In genomic region chr13:73210218-73210883, GRCh38 we compare ENCODE assay signal across 1 cellular context.
A peak's percentile ranks its signal among the peaks of the same experiment; 100 is the strongest.
TF ChIP-seq lines count a peak whose summit lies in the region.

No MANE protein-coding gene starts in this region.

TF ChIP-seq in HepG2, 621 proteins besides CTCF, POLR2A, EP300 and RAD21 (continues in another document):
- TF ChIP-seq NR2F6 (IDR thresholded peaks at IDR 0.05) (peak; percentile 62), NR2F6 (CRISPR knock-in tag; IDR thresholded peaks at IDR 0.05) (no peak), ATF3 (CRISPR knock-in tag; IDR thresholded peaks at IDR 0.05) (no peak), ASH2L (IDR thresholded peaks at IDR 0.05; ENCODE audit: insufficient read length, low read depth, low read length) (peak; percentile 89), CEBPB (IDR thresholded peaks at IDR 0.05; ENCODE audit: borderline replicate concordance, low read depth, low read length) (peak; percentile 72), ETV5 (CRISPR knock-in tag; IDR thresholded peaks at IDR 0.05; ENCODE audit: borderline replicate concordance) (peak; percentile 21; the same call in 1 of the 2 replicates), CHD4 (IDR thresholded peaks at IDR 0.05; ENCODE audit: borderline replicate concordance, low read length) (peak; percentile 30; the same call in 1 of the 2 replicates), FOXP1 (IDR thresholded peaks at IDR 0.05) (no peak), FOXP1 (CRISPR knock-in tag; IDR thresholded peaks at IDR 0.05) (peak; percentile 30; the same call in 1 of the 2 replicates), ONECUT2 (CRISPR knock-in tag; IDR thresholded peaks at IDR 0.05) (0 out of 2 replicates have a peak, but pooled peaks have one; percentile 55), NCOA2 (CRISPR knock-in tag; IDR thresholded peaks at IDR 0.05) (peak; percentile 70), ZNF609 (CRISPR knock-in tag; IDR thresholded peaks at IDR 0.05; ENCODE audit: borderline replicate concordance) (peak; percentile 44; the same call in 1 of the 2 replicates), TBX3 (IDR thresholded peaks at IDR 0.05; ENCODE audit: borderline replicate concordance) (peak; percentile 65; the same call in 1 of the 2 replicates), NR2F1 (CRISPR knock-in tag; IDR thresholded peaks at IDR 0.05) (peak in 1 of 2 experiments; percentile 45; a peak in 2 of 4 replicates), NFIC (IDR thresholded peaks at IDR 0.05; ENCODE audit: low read length) (peak; percentile 75; the same call in 1 of the 2 replicates), CEBPG (CRISPR knock-in tag; IDR thresholded peaks at IDR 0.05) (peak; percentile 76), ISL2 (CRISPR knock-in tag; IDR thresholded peaks at IDR 0.05) (peak; percentile 39; the same call in 1 of the 2 replicates), SOX13 (IDR thresholded peaks at IDR 0.05) (peak; percentile 33; the same call in 1 of the 2 replicates), SOX13 (CRISPR knock-in tag; conservative IDR thresholded peaks at IDR 0.05 in 1 of 2, IDR thresholded peaks at IDR 0.05 in 1 of 2) (peak in 1 of 2 experiments; percentile 84; a peak in 2 of 4 replicates), JUND (CRISPR knock-in tag; IDR thresholded peaks at IDR 0.05) (no peak), ZGPAT (CRISPR knock-in tag; IDR thresholded peaks at IDR 0.05) (peak; percentile 54), BCLAF1 (IDR thresholded peaks at IDR 0.05) (no peak), BCL6 (CRISPR knock-in tag; IDR thresholded peaks at IDR 0.05) (0 out of 2 replicates have a peak, but pooled peaks have one; percentile 25), TCF7 (IDR thresholded peaks at IDR 0.05; ENCODE audit: low read depth) (peak; percentile 70; the same call in 1 of the 2 replicates), MATR3 (CRISPR knock-in tag; IDR thresholded peaks at IDR 0.05) (no peak), ARID2 (CRISPR knock-in tag; IDR thresholded peaks at IDR 0.05; ENCODE audit: borderline replicate concordance) (no peak), TFDP1 (CRISPR knock-in tag; IDR thresholded peaks at IDR 0.05; ENCODE audit: borderline replicate concordance) (0 out of 2 replicates have a peak, but pooled peaks have one; percentile 18), HCFC1 (IDR thresholded peaks at IDR 0.05; ENCODE audit: low read depth, low read length) (no peak), ZNF3 (CRISPR knock-in tag; IDR thresholded peaks at IDR 0.05) (peak; percentile 67; the same call in 1 of the 2 replicates), ERF (CRISPR knock-in tag; IDR thresholded peaks at IDR 0.05) (peak; percentile 39; the same call in 1 of the 2 replicates), ZFX (CRISPR knock-in tag; IDR thresholded peaks at IDR 0.05; ENCODE audit: low read depth) (peak; percentile 26; the same call in 1 of the 2 replicates), SMC3 (IDR thresholded peaks at IDR 0.05; ENCODE audit: low read length) (0 out of 2 replicates have a peak, but pooled peaks have one; percentile 9), EHMT2 (IDR thresholded peaks at IDR 0.05; ENCODE audit: borderline replicate concordance, low read depth, low read length) (peak; percentile 26; the same call in 1 of the 2 replicates), ZMYM4 (CRISPR knock-in tag; IDR thresholded peaks at IDR 0.05) (peak; percentile 35; the same call in 1 of the 2 replicates), NR2F2 (IDR thresholded peaks at IDR 0.05; ENCODE audit: borderline replicate concordance, low read depth) (peak; percentile 45; the same call in 1 of the 2 replicates), ZNF749 (CRISPR knock-in tag; IDR thresholded peaks at IDR 0.05; ENCODE audit: borderline replicate concordance) (0 out of 2 replicates have a peak, but pooled peaks have one; percentile 30), ZEB1 (IDR thresholded peaks at IDR 0.05; ENCODE audit: insufficient replicate concordance, low read depth) (no peak), BHLHE40 (IDR thresholded peaks at IDR 0.05; ENCODE audit: low read length) (no peak), ARID3A (IDR thresholded peaks at IDR 0.05; ENCODE audit: low read depth, low read length) (peak; percentile 67), ESRRA (CRISPR knock-in tag; IDR thresholded peaks at IDR 0.05; ENCODE audit: low read depth) (no peak), IKZF5 (CRISPR knock-in tag; IDR thresholded peaks at IDR 0.05) (peak; percentile 17; the same call in 1 of the 2 replicates), KDM6A (CRISPR knock-in tag; IDR thresholded peaks at IDR 0.05; ENCODE audit: low read depth) (0 out of 2 replicates have a peak, but pooled peaks have one; percentile 37), SOX6 (IDR thresholded peaks at IDR 0.05) (no peak), SOX6 (CRISPR knock-in tag; IDR thresholded peaks at IDR 0.05) (peak; percentile 83), ZNF256 (CRISPR knock-in tag; conservative IDR thresholded peaks at IDR 0.05) (no peak), ZMYM3 (CRISPR knock-in tag; IDR thresholded peaks at IDR 0.05) (no peak), POGZ (CRISPR knock-in tag; IDR thresholded peaks at IDR 0.05) (peak; percentile 13; the same call in 1 of the 2 replicates), IKZF1 (IDR thresholded peaks at IDR 0.05) (no peak), FOXA1 (IDR thresholded peaks at IDR 0.05) (no peak), FOXA1 (CRISPR knock-in tag; IDR thresholded peaks at IDR 0.05) (peak; percentile 12; the same call in 1 of the 2 replicates), TEAD3 (CRISPR knock-in tag; optimal IDR thresholded peaks at IDR 0.05; ENCODE audit: borderline replicate concordance) (peak; percentile 18), ZHX1 (CRISPR knock-in tag; IDR thresholded peaks at IDR 0.05; ENCODE audit: low read depth) (no peak), GATA4 (IDR thresholded peaks at IDR 0.05; ENCODE audit: borderline replicate concordance, low read depth) (0 out of 2 replicates have a peak, but pooled peaks have one; percentile 11), U2AF2 (IDR thresholded peaks at IDR 0.05; ENCODE audit: low read depth, low read length) (no peak), RCOR2 (CRISPR knock-in tag; IDR thresholded peaks at IDR 0.05) (peak; percentile 38; the same call in 1 of the 2 replicates), FOSL2 (CRISPR knock-in tag; IDR thresholded peaks at IDR 0.05) (peak; percentile 76)
